1 cellular context compared by ENCODE assay signal in genomic region chr5:132963175-132964104, GRCh38.
TF ChIP-seq lines count a peak whose summit lies in the region.

TSS of gene AFF4 (minus strand) at chr5:132963634. CDS start at chr5:132937189, 26,445 bp downstream.

TF ChIP-seq in K562, 482 proteins besides CTCF, POLR2A, EP300 and RAD21 (continued from another document and continues in another):
- no peak for TF ChIP-seq ZBTB2 (IDR thresholded peaks at IDR 0.05)
- no peak for TF ChIP-seq ARID3B (CRISPR knock-in tag; IDR thresholded peaks at IDR 0.05; ENCODE audit: borderline replicate concordance)
- TF ChIP-seq MNT (conservative IDR thresholded peaks at IDR 0.05), result peak; percentile 85 to 90
- TF ChIP-seq ZNF174 (CRISPR knock-in tag; IDR thresholded peaks at IDR 0.05), result no peak
- no peak for TF ChIP-seq ADNP (tag; IDR thresholded peaks at IDR 0.05)
- TF ChIP-seq PBX2 (CRISPR knock-in tag; IDR thresholded peaks at IDR 0.05; ENCODE audit: low read depth), result peak; percentile 69; the same call in 1 of the 2 replicates
- 0 out of 2 replicates have a peak, but pooled peaks have one; percentile 42 for TF ChIP-seq PBX2 (tag; conservative IDR thresholded peaks at IDR 0.05; ENCODE audit: low read depth)
- TF ChIP-seq ZFX (CRISPR knock-in tag; IDR thresholded peaks at IDR 0.05), result peak; percentile 99
- TF ChIP-seq RBM14 (IDR thresholded peaks at IDR 0.05; ENCODE audit: borderline replicate concordance, insufficient read depth, low read depth, low read length), result no peak
- no peak for TF ChIP-seq CBX5 (IDR thresholded peaks at IDR 0.05; ENCODE audit: borderline replicate concordance, low read depth)
- peak; percentile 90 for TF ChIP-seq TAF1 (IDR thresholded peaks at IDR 0.05; ENCODE audit: control insufficient read depth, extremely low read depth, insufficient read depth, low read length, severe bottlenecking)
- no peak for TF ChIP-seq RBM39 (optimal IDR thresholded peaks at IDR 0.05; ENCODE audit: low read depth, low read length)
- TF ChIP-seq HMG20A (CRISPR knock-in tag; conservative IDR thresholded peaks at IDR 0.05), result no peak
- no peak for TF ChIP-seq IRF2 (CRISPR knock-in tag; IDR thresholded peaks at IDR 0.05)
- peak; percentile 100 for TF ChIP-seq USF1 (CRISPR knock-in tag; IDR thresholded peaks at IDR 0.05)
- TF ChIP-seq ZNF41 (CRISPR knock-in tag; conservative IDR thresholded peaks at IDR 0.05), result no peak; the same call in 1 of the 2 replicates
- no peak for TF ChIP-seq ZNF217 (CRISPR knock-in tag; IDR thresholded peaks at IDR 0.05)
- 0 out of 2 replicates have a peak, but pooled peaks have one; percentile 37 for TF ChIP-seq GTF2A2 (tag; IDR thresholded peaks at IDR 0.05)
- TF ChIP-seq SUPT5H (IDR thresholded peaks at IDR 0.05), result peak; percentile 82
- TF ChIP-seq HSF4 (CRISPR knock-in tag; IDR thresholded peaks at IDR 0.05; ENCODE audit: borderline replicate concordance), result no peak
- no peak for TF ChIP-seq BCLAF1 (IDR thresholded peaks at IDR 0.05; ENCODE audit: borderline replicate concordance in 1 of 2, control insufficient read depth in 1 of 2, low read depth in 2 of 2, low read length in 1 of 2)
- TF ChIP-seq LCOR (CRISPR knock-in tag; IDR thresholded peaks at IDR 0.05), result peak; percentile 79
- TF ChIP-seq CXXC5 (CRISPR knock-in tag; IDR thresholded peaks at IDR 0.05), result peak; percentile 99
- TF ChIP-seq ZKSCAN1 (IDR thresholded peaks at IDR 0.05; ENCODE audit: low read depth, low read length), result 0 out of 2 replicates have a peak, but pooled peaks have one; percentile 37
- no peak for TF ChIP-seq MCM2 (IDR thresholded peaks at IDR 0.05; ENCODE audit: low read depth)
- TF ChIP-seq GTF2E2 (tag; IDR thresholded peaks at IDR 0.05), result peak; percentile 92
- TF ChIP-seq RFX5 (IDR thresholded peaks at IDR 0.05; ENCODE audit: low read depth, low read length), result no peak
- TF ChIP-seq CBFA2T3 (IDR thresholded peaks at IDR 0.05), result peak; percentile 31; the same call in 1 of the 2 replicates
- no peak for TF ChIP-seq ZBTB8A (IDR thresholded peaks at IDR 0.05; ENCODE audit: partially characterized antibody)
- TF ChIP-seq ZBED1 (IDR thresholded peaks at IDR 0.05), result peak; percentile 67; the same call in 1 of the 2 replicates
- TF ChIP-seq E2F5 (CRISPR knock-in tag; IDR thresholded peaks at IDR 0.05), result no peak; the same call in 1 of the 2 replicates
- TF ChIP-seq ZNF140 (CRISPR knock-in tag; IDR thresholded peaks at IDR 0.05), result no peak
- TF ChIP-seq BRF2 (IDR thresholded peaks at IDR 0.05; ENCODE audit: borderline replicate concordance, insufficient read depth, insufficient read length), result no peak
- no peak for TF ChIP-seq RHOXF2B (CRISPR knock-in tag; conservative IDR thresholded peaks at IDR 0.05)
- TF ChIP-seq ZBTB40 (IDR thresholded peaks at IDR 0.05), result peak; percentile 83
- no peak for TF ChIP-seq ZBTB40 (CRISPR knock-in tag; IDR thresholded peaks at IDR 0.05)
